8 cellular contexts compared by ENCODE assay signal in the genomic region with DNA sequence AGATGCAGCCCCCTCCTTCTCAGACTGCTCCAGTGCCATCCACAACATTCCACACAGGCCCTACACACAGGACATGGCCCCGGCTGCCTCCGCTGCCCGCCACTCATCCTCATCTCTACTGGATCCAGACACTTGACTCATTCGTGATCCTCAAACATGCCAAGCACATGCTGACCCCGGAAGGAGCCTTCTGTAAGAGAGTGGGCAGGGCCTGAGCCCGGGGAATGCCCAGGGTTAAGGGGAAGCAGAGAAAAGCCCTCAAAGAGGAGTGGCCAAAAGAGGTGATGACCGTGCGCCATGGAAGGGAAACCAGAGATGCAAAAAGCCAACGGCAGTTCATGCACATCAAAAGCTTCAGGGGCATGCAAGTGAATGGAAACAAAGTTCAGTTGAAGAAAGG. TPM values are rescaled to one million over a fixed set of nuclear protein-coding genes. Genes with fewer than 3 reads are reported as not detected.
DNase-seq lines count a peak whose midpoint lies in the region; ATAC-seq and TF ChIP-seq lines count a peak whose summit lies in the region.

No MANE protein-coding gene starts in this region.

- H3K27me3 Mint-ChIP-seq in activated T-cell treated with anti-CD3 and anti-CD28 coated beads, Interleukin-2, amount 50 U/mL, for 4 hours (ENCODE audit: low read depth), result no peaks in the 10 kb centered on the region

- CTCF ChIA-PET in mammary epithelial cell (lab: Charles Lee; ENCODE audit: low non-redundant PET), result no interaction called here

- no peaks in the 10 kb centered on the region for H3K79me2 ChIP-seq in mammary epithelial cell (ENCODE audit: insufficient read depth, low read length)

- H2AFZ ChIP-seq in mammary epithelial cell (ENCODE audit: low read depth, low read length), result no peak overlapping the region

- H4K20me1 ChIP-seq in mammary epithelial cell (ENCODE audit: insufficient read depth, low read length), result no peaks in the 10 kb centered on the region

- no TSS peak for BruUV-seq in mammary epithelial cell (replicated peaks; lab: Mats Ljungman, UMichigan)

- H3K9ac ChIP-seq in mammary epithelial cell (ENCODE audit: insufficient read depth, low read length), result no peak overlapping the region

- TF ChIP-seq POLR2A in GM19099 (IDR thresholded peaks at IDR 0.05; ENCODE audit: extremely low read depth, insufficient read length, low read depth), result peak; percentile 22

- peaks cover 61% of the 10 kb centered on the region for H3K4me1 Mint-ChIP-seq in activated T-cell treated with anti-CD3 and anti-CD28 coated beads, Interleukin-2, amount 50 U/mL, for 4 hours (ENCODE audit: low read depth)

- H3K4me1 ChIP-seq in mammary epithelial cell (ENCODE audit: insufficient read depth, low read length), result no peaks in the 10 kb centered on the region

- 86% methylated on average over 7 of the region's 9 CpGs for WGBS in mammary epithelial cell (ENCODE audit: low coverage, missing lambda C conversion rate)

- ATAC-seq in HG03066 (IDR thresholded peaks at IDR 0.05; ENCODE audit: low read depth, unreplicated experiment), result peak; percentile 81
- peak; percentile 65 to 75 for ATAC-seq in activated T-cell treated with anti-CD3 and anti-CD28 coated beads, Interleukin-2, amount 50 U/mL, for 4 hours

- no peaks in the 10 kb centered on the region for H3K9me3 Mint-ChIP-seq in activated T-cell treated with anti-CD3 and anti-CD28 coated beads, Interleukin-2, amount 50 U/mL, for 4 hours

- H3K36me3 Mint-ChIP-seq in activated T-cell treated with anti-CD3 and anti-CD28 coated beads, Interleukin-2, amount 50 U/mL, for 4 hours (ENCODE audit: insufficient read depth), result peaks cover 60% of the 10 kb centered on the region

- H3K27me3 ChIP-seq in dorsolateral prefrontal cortex (no peaks in the 10 kb centered on the region), mammary epithelial cell (ENCODE audit: insufficient read depth, low read length) (no peaks in the 10 kb centered on the region)

- H3K4me3 ChIP-seq in dorsolateral prefrontal cortex, result no peak overlapping the region
- H3K4me3 ChIP-seq in mammary epithelial cell (replicated peaks in 1 of 3; ENCODE audit: insufficient read depth in 1 of 3, low read depth in 2 of 3, low read length in 3 of 3), result no peak overlapping the region

- TF ChIP-seq CTCF in dorsolateral prefrontal cortex (IDR thresholded peaks at IDR 0.05 in 54 of 56, conservative IDR thresholded peaks at IDR 0.05 in 2 of 56; ENCODE audit: low read depth in 1 of 56, partially characterized antibody in 56 of 56) (no peak), mammary epithelial cell (conservative IDR thresholded peaks at IDR 0.05 in 1 of 2, IDR thresholded peaks at IDR 0.05 in 1 of 2; ENCODE audit: extremely low read depth in 1 of 2, insufficient read depth in 1 of 2, low read depth in 1 of 2, low read length in 2 of 2) (no peak)

- no peaks in the 10 kb centered on the region for H3K36me3 ChIP-seq in mammary epithelial cell (ENCODE audit: insufficient read depth, low read length)

- dilution Hi-C loops in mammary epithelial cell (cut with HindIII; ENCODE audit: low sequenced_read_pairs), result no loop called here

- H3K27ac ChIP-seq in dorsolateral prefrontal cortex (peak overlapping the region in 2 of 59 donors; percentile 7 to 41), mammary epithelial cell (ENCODE audit: insufficient read depth, low read depth, low read length) (no peak overlapping the region)

- peak; percentile 40 for DNase-seq in activated T-cell treated with anti-CD3 and anti-CD28 coated beads, Interleukin-2, amount 50 U/mL, for 4 hours
- peak; percentile 48 to 51 for DNase-seq in stimulated activated CD8-positive, alpha-beta memory T cell treated with anti-CD3 and anti-CD28 coated beads, Interleukin-15, amount 100 ng/mL, for 48 hours (ENCODE audit: low read depth in 2 of 2)
- DNase-seq in dorsolateral prefrontal cortex, result no peak
- no peak for DNase-seq in mammary epithelial cell
- DNase-seq in NCI-H2107 treated with DMSO at 0.1 percent for 48 hours (lab: John Stamatoyannopoulos, UW; ENCODE audit: unreplicated experiment), result no peak
- DNase-seq in NCI-H2029 treated with DMSO at 0.1 percent for 48 hours (lab: John Stamatoyannopoulos, UW), result no peak

- H3K4me2 ChIP-seq in mammary epithelial cell (ENCODE audit: insufficient read depth, low read depth, low read length), result no peak overlapping the region

- H3K9me3 ChIP-seq in mammary epithelial cell (replicated peaks; ENCODE audit: insufficient read depth, low read length), result no peaks in the 10 kb centered on the region

- in situ Hi-C loops in mammary epithelial cell (cut with MboI; ENCODE audit: low sequenced_read_pairs in 2 of 2), result no loop called here

- no peak overlapping the region for H3K4me3 Mint-ChIP-seq in activated T-cell treated with anti-CD3 and anti-CD28 coated beads, Interleukin-2, amount 50 U/mL, for 4 hours

- intact Hi-C loops in dorsolateral prefrontal cortex (cut with DNase I) (no loop called here), mammary epithelial cell (cut with micrococcal nuclease) (no loop called here)

RNA-seq across cellular contexts. Expression of gene RFTN1, which starts 46.1 kb away (rescaled TPM):
- 10 to 100 TPM; 52.9 to 72.4 (median 69.6) TPM for total RNA-seq in activated T-cell treated with anti-CD3 and anti-CD28 coated beads, Interleukin-2, amount 50 U/mL, for 4 hours
- total RNA-seq in dorsolateral prefrontal cortex (10 to 100 TPM; 15.8 to 64.1 (median 39.9) TPM), mammary epithelial cell (1 to 10 TPM; 5.2 to 9.6 TPM)
- 7.4 TPM for polyA plus RNA-seq in mammary epithelial cell
- polyA minus RNA-seq in mammary epithelial cell, result 15.8 TPM

Comparison
In these comparisons a context has a peak if more than half of its experiments do, and no peak if none do; other contexts are left out.
1. DNase-seq: peak in activated T-cell treated with anti-CD3 and anti-CD28 coated beads, Interleukin-2, amount 50 U/mL, for 4 hours (single experiment) and stimulated activated CD8-positive, alpha-beta memory T cell treated with anti-CD3 and anti-CD28 coated beads, Interleukin-15, amount 100 ng/mL, for 48 hours (2 of 2); none in dorsolateral prefrontal cortex (0 of 10), mammary epithelial cell (single experiment), NCI-H2107 treated with DMSO at 0.1 percent for 48 hours (single experiment) and NCI-H2029 treated with DMSO at 0.1 percent for 48 hours (single experiment).